9 cellular contexts compared by ENCODE assay signal in genomic region chr3:126134219-126134975, GRCh38. TPM values are rescaled to one million over a fixed set of nuclear protein-coding genes. Genes with fewer than 3 reads are reported as not detected.
DNase-seq lines count a peak whose midpoint lies in the region; ATAC-seq and TF ChIP-seq lines count a peak whose summit lies in the region.
"Had no signal": no experiment of that assay in that cellular context is flagged by ENCODE, and none has a peak within 500 bp of the region (broad histone marks: within the 10 kb centered on the region; RNA-seq: fewer than 3 reads in every experiment).

No MANE protein-coding gene starts in this region.

- no peak overlapping the region for H3K27ac Mint-ChIP-seq in activated naive CD8-positive, alpha-beta T cell treated with anti-CD3 and anti-CD28 coated beads for 36 hours
- H3K27ac Mint-ChIP-seq in progenitor cell of endocrine pancreas = peak overlapping the region; percentile 49

- H3K9me3 ChIP-seq in IMR-90 (ENCODE audit: control insufficient read depth, insufficient read depth, low read length) = peaks cover 2% of the 10 kb centered on the region; the same call in 1 of the 2 replicates
- H3K9me3 ChIP-seq in Peyer's patch = no peaks in the 10 kb centered on the region

- H3K4me2 ChIP-seq in IMR-90 (ENCODE audit: low read depth, low read length) = no peak overlapping the region; the same call in 1 of the 2 replicates

- no peak overlapping the region for H3K4me3 Mint-ChIP-seq in activated naive CD8-positive, alpha-beta T cell treated with anti-CD3 and anti-CD28 coated beads for 36 hours
- H3K4me3 Mint-ChIP-seq in progenitor cell of endocrine pancreas (ENCODE audit: low read depth) = no peak overlapping the region

- H3K36me3 ChIP-seq in IMR-90 (ENCODE audit: control insufficient read depth, insufficient read depth, low read length) (no peaks in the 10 kb centered on the region), Peyer's patch (no peaks in the 10 kb centered on the region)

- WGBS in IMR-90 (ENCODE audit: extremely low coverage in 2 of 2, insufficient read length in 1 of 2), 2 experiments = 22% methylated on average over 3 of the region's 23 CpGs; no CpG with 5 or more reads in 1 of the 2 experiments

- H2AK9ac ChIP-seq in IMR-90 (replicated peaks; ENCODE audit: low read depth, low read length, poor library complexity) = no peak overlapping the region

- no peak overlapping the region for H3K4ac ChIP-seq in IMR-90 (ENCODE audit: low read depth, low read length)

- in situ Hi-C loops in IMR-90 (cut with MboI; ENCODE audit: low sequenced_read_pairs) = loop anchor here (5.0 kb wide), 1 partner anchor 253 kb away; no protein-coding TSS in a partner anchor

- no peak overlapping the region for H3K23ac ChIP-seq in IMR-90 (ENCODE audit: low read depth, low read length)

- no peak overlapping the region for H2AK5ac ChIP-seq in IMR-90 (ENCODE audit: low read depth, low read length)

- H3K79me1 ChIP-seq in IMR-90 (ENCODE audit: low read depth in 1 of 2, low read length in 2 of 2) = no peaks in the 10 kb centered on the region

- H2AFZ ChIP-seq in IMR-90 (replicated peaks; ENCODE audit: low read length, poor library complexity) = peak overlapping the region; percentile 79

- H3K27ac ChIP-seq in IMR-90 (ENCODE audit: insufficient read depth, low read length) (no peak overlapping the region), Peyer's patch (no peak overlapping the region)

- H3K4me3 ChIP-seq in IMR-90 (ENCODE audit: insufficient read depth, low read depth, low read length) (no peak overlapping the region), Peyer's patch (no peak overlapping the region)

- H4K20me1 ChIP-seq in IMR-90 (ENCODE audit: insufficient read depth, low read length) = no peaks in the 10 kb centered on the region

- TF ChIP-seq CTCF in IMR-90 (conservative IDR thresholded peaks at IDR 0.05; ENCODE audit: low read depth, low read length) = peak; percentile 80
- peak; percentile 3 to 69 (median 62) for TF ChIP-seq CTCF in Peyer's patch (IDR thresholded peaks at IDR 0.05)
- peak; percentile 83 for TF ChIP-seq CTCF in progenitor cell of endocrine pancreas (IDR thresholded peaks at IDR 0.05; ENCODE audit: unreplicated experiment)

- intact Hi-C loops in IMR-90 (cut with micrococcal nuclease) = loop anchor here (1.0 to 10.0 kb wide), 6 partner anchors 112 to 388 kb away; partner anchors contain the start of genes CHST13 and ZXDC
- intact Hi-C loops in Right ventricle myocardium superior (cut with DNase I) = loop anchor here (5.0 kb wide), 2 partner anchors 63 to 258 kb away; partner anchors contain the start of gene CFAP100

- no TSS peak for BruUV-seq in IMR-90 (replicated peaks; lab: Mats Ljungman, UMichigan)

- ATAC-seq in IMR-90 (ENCODE audit: low read depth) (peak; percentile 94), Right ventricle myocardium superior (ENCODE audit: poor library complexity) (peak; percentile 94), HG03039 (IDR thresholded peaks at IDR 0.05; ENCODE audit: unreplicated experiment) (no peak), HG03280 (IDR thresholded peaks at IDR 0.05; ENCODE audit: unreplicated experiment) (no peak)

- H2BK15ac ChIP-seq in IMR-90 (ENCODE audit: low read depth, low read length) = no peak overlapping the region

- H3K27me3 Mint-ChIP-seq in activated naive CD8-positive, alpha-beta T cell treated with anti-CD3 and anti-CD28 coated beads for 36 hours = peaks cover 4% of the 10 kb centered on the region
- peaks cover 23% of the 10 kb centered on the region for H3K27me3 Mint-ChIP-seq in progenitor cell of endocrine pancreas

- no peak for TF ChIP-seq POLR2A in IMR-90 (IDR thresholded peaks at IDR 0.05; ENCODE audit: low read depth, low read length)
- no peak for TF ChIP-seq POLR2A in Peyer's patch (IDR thresholded peaks at IDR 0.05)

- H3K27me3 ChIP-seq in IMR-90 (ENCODE audit: control insufficient read depth, insufficient read depth, low read length) (peaks cover 39% of the 10 kb centered on the region), Peyer's patch (no peaks in the 10 kb centered on the region)

- H4K5ac ChIP-seq in IMR-90 (ENCODE audit: low read depth, low read length) = no peak overlapping the region

- no peak overlapping the region for H3K14ac ChIP-seq in IMR-90 (replicated peaks; ENCODE audit: low read depth, low read length)

- H3K9me3 Mint-ChIP-seq in activated naive CD8-positive, alpha-beta T cell treated with anti-CD3 and anti-CD28 coated beads for 36 hours = no peaks in the 10 kb centered on the region
- no peaks in the 10 kb centered on the region for H3K9me3 Mint-ChIP-seq in progenitor cell of endocrine pancreas (ENCODE audit: low read depth)

- H3K18ac ChIP-seq in IMR-90 (ENCODE audit: low read depth, low read length) = no peak overlapping the region

- peak; percentile 90 for TF ChIP-seq RAD21 in IMR-90 (IDR thresholded peaks at IDR 0.05; ENCODE audit: low read length)

- H4K91ac ChIP-seq in IMR-90 (ENCODE audit: insufficient read depth, low read depth, low read length) = no peak overlapping the region

- no peaks in the 10 kb centered on the region for H3K4me1 Mint-ChIP-seq in activated naive CD8-positive, alpha-beta T cell treated with anti-CD3 and anti-CD28 coated beads for 36 hours
- H3K4me1 Mint-ChIP-seq in progenitor cell of endocrine pancreas (ENCODE audit: low read depth) = no peaks in the 10 kb centered on the region

- H3K4me1 ChIP-seq in IMR-90 (ENCODE audit: control insufficient read depth, insufficient read depth, low read length) (no peaks in the 10 kb centered on the region), Peyer's patch (no peaks in the 10 kb centered on the region)

- H2BK5ac ChIP-seq in IMR-90 (ENCODE audit: low read depth, low read length, poor library complexity, severe bottlenecking) = no peak overlapping the region

- dilution Hi-C loops in IMR-90 (cut with HindIII; ENCODE audit: low sequenced_read_pairs, unreplicated experiment) = no loop called here

- CTCF ChIA-PET in IMR-90 (lab: Yijun Ruan, JAX) = interaction anchor here (0.6 to 2.7 kb wide), 7 partner anchors 13 to 258 kb away, joined by 3 to 10 read pairs (median 5); no protein-coding TSS in a partner anchor

- H4K8ac ChIP-seq in IMR-90 (ENCODE audit: low read depth in 2 of 2, low read length in 2 of 2) = no peak overlapping the region

- no peak overlapping the region for H3K9ac ChIP-seq in IMR-90 (ENCODE audit: low read depth, low read length)

- no peak overlapping the region for H3K56ac ChIP-seq in IMR-90 (ENCODE audit: extremely low read depth, insufficient read depth, low read length)

- H2BK20ac ChIP-seq in IMR-90 (ENCODE audit: low read depth, low read length) = no peak overlapping the region

- POLR2A ChIA-PET in IMR-90 (lab: Charles Lee; ENCODE audit: unreplicated experiment) = no interaction called here

- H3K9me1 ChIP-seq in IMR-90 (ENCODE audit: insufficient read depth, low read length) = no peaks in the 10 kb centered on the region

- peak; percentile 39 for DNase-seq in DMS114 treated with DMSO at 0.1 percent for 48 hours (lab: John Stamatoyannopoulos, UW; ENCODE audit: unreplicated experiment)
- peak; percentile 36 for DNase-seq in IMR-90
- peak in 2 of 3 donors; percentile 60 to 67 for DNase-seq in Peyer's patch
- DNase-seq in activated naive CD8-positive, alpha-beta T cell treated with anti-CD3 and anti-CD28 coated beads for 36 hours = peak; percentile 46
- DNase-seq in Right ventricle myocardium superior = peak; percentile 72
- DNase-seq in progenitor cell of endocrine pancreas (ENCODE audit: low spot score, unreplicated experiment) = peak; percentile 71

- no peaks in the 10 kb centered on the region for H3K36me3 Mint-ChIP-seq in activated naive CD8-positive, alpha-beta T cell treated with anti-CD3 and anti-CD28 coated beads for 36 hours
- no peaks in the 10 kb centered on the region for H3K36me3 Mint-ChIP-seq in progenitor cell of endocrine pancreas (ENCODE audit: insufficient read depth)

- H2BK120ac ChIP-seq in IMR-90 (ENCODE audit: low read depth, low read length) = no peak overlapping the region

TF ChIP-seq in IMR-90, 13 proteins besides CTCF, POLR2A, EP300 and RAD21:
- TF ChIP-seq ELK1 (IDR thresholded peaks at IDR 0.05; ENCODE audit: borderline replicate concordance, low read depth, low read length) = no peak
- no peak for TF ChIP-seq MXI1 (IDR thresholded peaks at IDR 0.05; ENCODE audit: borderline replicate concordance, low read depth, low read length)
- no peak for TF ChIP-seq RFX5 (IDR thresholded peaks at IDR 0.05; ENCODE audit: low read depth, low read length)
- no peak for TF ChIP-seq MAFK (IDR thresholded peaks at IDR 0.05; ENCODE audit: low read depth, low read length)
- peak; percentile 80 for TF ChIP-seq SMC3 (IDR thresholded peaks at IDR 0.05; ENCODE audit: low read depth, low read length)
- TF ChIP-seq NFE2L2 (IDR thresholded peaks at IDR 0.05; ENCODE audit: low read depth, low read length) = no peak

RNA-seq across cellular contexts. Expression of gene ALDH1L1, which starts 46.0 kb away (rescaled TPM):
- total RNA-seq in IMR-90 (2012; rRNA removed) (not detected in 2 replicates), Peyer's patch (10 to 100 TPM in 1 of 4 donors, 1 to 10 TPM in 3; 2.0 to 14.2 (median 4.6) TPM), Right ventricle myocardium superior (21.5 TPM), progenitor cell of endocrine pancreas (3.1 and 4.7 TPM in 2 replicates)
- not detected in 2 replicates for polyA plus RNA-seq in IMR-90 (2012; rRNA removed)
- polyA plus RNA-seq in IMR-90 (2012; cell fraction: cytosol; rRNA removed) = not detected in 2 replicates
- polyA plus RNA-seq in IMR-90 (2012; cell fraction: nucleus; rRNA removed; ENCODE audit: low replicate concordance) = 0.24 TPM in 1 of 2 replicates, not detected in the other
- not detected for total RNA-seq in activated naive CD8-positive, alpha-beta T cell treated with anti-CD3 and anti-CD28 coated beads for 36 hours
- total RNA-seq: T-helper 1 cell treated with Interleukin-12 subunit alpha and Interleukin-12 subunit beta and Interleukin-4 antibody, amounts not matched to agents 30 ng/mL and 1 ng/mL, for 36 hours had no signal

RNA-seq across cellular contexts. Expression of gene SLC41A3, which starts 50.5 kb away (rescaled TPM):
- total RNA-seq in IMR-90 (2012; rRNA removed) = 26.7 and 30.5 TPM in 2 replicates
- 43.5 and 44.7 TPM in 2 replicates for polyA plus RNA-seq in IMR-90 (2012; rRNA removed)
- 46.5 and 59.0 TPM in 2 replicates for polyA plus RNA-seq in IMR-90 (2012; cell fraction: cytosol; rRNA removed)
- 48.1 and 91.7 TPM in 2 replicates for polyA plus RNA-seq in IMR-90 (2012; cell fraction: nucleus; rRNA removed; ENCODE audit: low replicate concordance)
- total RNA-seq in Peyer's patch = 10 to 100 TPM; 45.4 to 79.9 (median 58.5) TPM
- 10 to 100 TPM; 26.6 to 30.7 TPM for total RNA-seq in activated naive CD8-positive, alpha-beta T cell treated with anti-CD3 and anti-CD28 coated beads for 36 hours
- 34.7 TPM for total RNA-seq in Right ventricle myocardium superior
- 51.1 and 62.4 TPM in 2 replicates for total RNA-seq in progenitor cell of endocrine pancreas

Comparison
In these comparisons a context has a peak if more than half of its experiments do, and no peak if none do; other contexts are left out.
1. ATAC-seq: peak in IMR-90 (single experiment) and Right ventricle myocardium superior (single experiment); none in HG03039 (single experiment) and HG03280 (single experiment).
2. Peak in every context shown above with its lines, with median percentiles within 50 percentile points of each other: DNase-seq and CTCF ChIP-seq.